8 cellular contexts compared by ENCODE assay signal in the genomic region with DNA sequence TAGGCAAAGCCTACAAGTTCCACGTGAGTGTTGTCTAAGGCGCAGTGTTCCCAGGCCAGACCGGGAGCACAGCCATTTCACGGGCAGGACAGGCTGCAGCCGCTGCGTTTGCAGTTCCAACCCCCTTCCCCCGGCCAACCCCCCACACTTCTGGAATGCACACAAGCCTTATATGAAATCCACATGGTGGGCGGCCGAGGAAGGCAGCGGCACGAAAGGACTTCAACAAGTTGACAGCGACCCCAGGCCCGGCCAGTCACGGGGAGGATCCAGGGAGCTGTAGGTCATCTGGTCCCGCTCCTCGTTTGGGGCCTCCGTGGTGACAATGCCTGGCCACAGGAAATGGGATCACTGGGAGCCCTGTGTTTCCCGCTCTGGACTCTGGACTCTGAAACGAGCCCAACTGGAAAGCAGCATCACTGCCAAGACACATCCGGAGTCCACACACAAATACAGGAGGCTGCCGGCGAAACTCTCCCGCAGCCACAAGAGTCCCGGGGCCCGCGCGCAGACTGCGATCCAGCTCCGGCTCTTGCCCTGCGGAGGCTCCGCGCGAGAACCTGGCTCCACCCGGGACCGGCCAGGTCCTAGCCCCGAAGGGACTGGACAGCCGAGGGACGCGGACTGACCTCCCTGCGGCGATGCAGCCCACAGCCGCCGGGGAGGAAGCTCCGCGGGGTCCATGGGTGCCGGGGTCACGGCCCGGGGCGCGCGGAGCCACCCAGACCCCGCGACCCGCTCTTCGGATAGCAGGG. TPM values are rescaled to one million over a fixed set of nuclear protein-coding genes. Genes with fewer than 3 reads are reported as not detected.
DNase-seq lines count a peak whose midpoint lies in the region; ATAC-seq and TF ChIP-seq lines count a peak whose summit lies in the region.

No MANE protein-coding gene starts in this region.

- H3K4me3 ChIP-seq in endodermal cell (ENCODE audit: low read length), result peak overlapping the region; percentile 80
- peak overlapping the region; percentile 72 to 74 for H3K4me3 ChIP-seq in tibial artery

- H3K36me3 ChIP-seq in endodermal cell (ENCODE audit: control insufficient read depth, insufficient read depth, low read length) (no peaks in the 10 kb centered on the region), tibial artery (peaks cover 0 to 5% (median 0%) of the 10 kb centered on the region in 3 donors)

- H3K27me3 ChIP-seq in endodermal cell (ENCODE audit: control insufficient read depth, insufficient read depth, low read length, poor library complexity, severe bottlenecking) (peaks cover 48% of the 10 kb centered on the region), tibial artery (no peaks in the 10 kb centered on the region)

- H3K9me3 ChIP-seq in endodermal cell (ENCODE audit: control insufficient read depth, low read length), result no peaks in the 10 kb centered on the region
- no peaks in the 10 kb centered on the region for H3K9me3 ChIP-seq in tibial artery

- peak; percentile 3 for ATAC-seq in GM21786 (IDR thresholded peaks at IDR 0.05; ENCODE audit: unreplicated experiment)
- no peak for ATAC-seq in memory B cell (ENCODE audit: low read depth)
- no peak for ATAC-seq in GM19351 (IDR thresholded peaks at IDR 0.05; ENCODE audit: unreplicated experiment)

- peaks cover 35% of the 10 kb centered on the region for H3K4me1 Mint-ChIP-seq in CD14-positive monocyte
- peaks cover 16% of the 10 kb centered on the region for H3K4me1 Mint-ChIP-seq in T-helper 2 cell treated with Interferon-gamma antibody and Interleukin-4, amounts not matched to agents 5 μg/mL and 100 μg/mL, for 36 hours (ENCODE audit: low read depth)
- no peaks in the 10 kb centered on the region for H3K4me1 Mint-ChIP-seq in endodermal cell
- H3K4me1 Mint-ChIP-seq in memory B cell, result peaks cover 11% of the 10 kb centered on the region

- peak overlapping the region; percentile 25 for H3K9ac ChIP-seq in endodermal cell (ENCODE audit: extremely low read depth, low read length, poor library complexity, severe bottlenecking)

- no peak for TF ChIP-seq CTCF in CD14-positive monocyte (IDR thresholded peaks at IDR 0.05)
- TF ChIP-seq CTCF in endodermal cell (conservative IDR thresholded peaks at IDR 0.05), result no peak
- no peak for TF ChIP-seq CTCF in tibial artery (IDR thresholded peaks at IDR 0.05)

- H3K27ac ChIP-seq in endodermal cell (ENCODE audit: low read depth, low read length), result no peak overlapping the region
- H3K27ac ChIP-seq in tibial artery, result peak overlapping the region; percentile 90 to 94

- peaks cover 21 to 43% (median 36%) of the 10 kb centered on the region in 3 donors for H3K27me3 Mint-ChIP-seq in CD14-positive monocyte (ENCODE audit: low read depth in 3 of 3)
- peaks cover 57% of the 10 kb centered on the region for H3K27me3 Mint-ChIP-seq in T-helper 2 cell treated with Interferon-gamma antibody and Interleukin-4, amounts not matched to agents 5 μg/mL and 100 μg/mL, for 36 hours (ENCODE audit: low read depth)
- peaks cover 53% of the 10 kb centered on the region for H3K27me3 Mint-ChIP-seq in endodermal cell (ENCODE audit: insufficient read depth)
- peaks cover 12% of the 10 kb centered on the region for H3K27me3 Mint-ChIP-seq in memory B cell

- H3K36me3 Mint-ChIP-seq in CD14-positive monocyte (peaks cover 12 to 15% of the 10 kb centered on the region in 2 donors), endodermal cell (ENCODE audit: low read depth) (no peaks in the 10 kb centered on the region), memory B cell (no peaks in the 10 kb centered on the region)
- H3K36me3 Mint-ChIP-seq in T-helper 2 cell treated with Interferon-gamma antibody and Interleukin-4, amounts not matched to agents 5 μg/mL and 100 μg/mL, for 36 hours (ENCODE audit: low read depth), result no peaks in the 10 kb centered on the region

- H3K4me3 Mint-ChIP-seq in CD14-positive monocyte, result peak overlapping the region; percentile 86 to 92
- peak overlapping the region; percentile 43 for H3K4me3 Mint-ChIP-seq in T-helper 2 cell treated with Interferon-gamma antibody and Interleukin-4, amounts not matched to agents 5 μg/mL and 100 μg/mL, for 36 hours
- H3K4me3 Mint-ChIP-seq in endodermal cell, result peak overlapping the region; percentile 65
- peak overlapping the region; percentile 46 for H3K4me3 Mint-ChIP-seq in memory B cell

- peak overlapping the region in 2 of 7 donors; percentile 54 to 63 for H3K27ac Mint-ChIP-seq in CD14-positive monocyte
- H3K27ac Mint-ChIP-seq in T-helper 2 cell treated with Interferon-gamma antibody and Interleukin-4, amounts not matched to agents 5 μg/mL and 100 μg/mL, for 36 hours, result no peak overlapping the region
- H3K27ac Mint-ChIP-seq in endodermal cell, result peak overlapping the region; percentile 17
- no peak overlapping the region for H3K27ac Mint-ChIP-seq in memory B cell

- intact Hi-C loops in CD14-positive monocyte (cut with micrococcal nuclease) (loop anchor here in 1 of 2 donors (5.0 kb wide), 1 partner anchor 33 kb away; no protein-coding TSS in a partner anchor), tibial artery (cut with DNase I; ENCODE audit: low total_unique reads) (no loop called here)

- H3K9me3 Mint-ChIP-seq in CD14-positive monocyte (peaks cover 0 to 5% (median 1%) of the 10 kb centered on the region in 7 donors), endodermal cell (no peaks in the 10 kb centered on the region), memory B cell (no peaks in the 10 kb centered on the region)
- H3K9me3 Mint-ChIP-seq in T-helper 2 cell treated with Interferon-gamma antibody and Interleukin-4, amounts not matched to agents 5 μg/mL and 100 μg/mL, for 36 hours, result no peaks in the 10 kb centered on the region

- H3K4me1 ChIP-seq in endodermal cell (ENCODE audit: control insufficient read depth, insufficient read depth, low read length) (no peaks in the 10 kb centered on the region), tibial artery (peaks cover 0 to 70% (median 36%) of the 10 kb centered on the region in 4 donors)

- 5 to 6% methylated on average over 32 to 55 of the region's 55 CpGs for WGBS in endodermal cell (ENCODE audit: insufficient coverage in 1 of 2, insufficient read length in 1 of 2), 2 experiments

- no peak for DNase-seq in CD14-positive monocyte (ENCODE audit: low spot score)
- DNase-seq in T-helper 2 cell treated with Interferon-gamma antibody and Interleukin-4, amounts not matched to agents 5 μg/mL and 100 μg/mL, for 36 hours (ENCODE audit: low spot score), result no peak
- peak; percentile 75 for DNase-seq in endodermal cell
- peak in 1 of 2 donors; percentile 26 for DNase-seq in memory B cell (ENCODE audit: low spot score in 2 of 2)
- peak; percentile 78 to 91 for DNase-seq in tibial artery
- DNase-seq in NCI-H345 (lab: John Stamatoyannopoulos, UW), result no peak

RNA-seq across cellular contexts. Expression of a gene that starts 0.8 kb away (rescaled TPM):
- 10 to 100 TPM in 1 of 2 donors, 1 to 10 TPM in 1; 6.8 to 14.4 TPM for polyA plus RNA-seq in CD14-positive monocyte
- total RNA-seq in endodermal cell, result 10 to 100 TPM; 12.7 to 18.3 TPM
- 23.4 TPM for polyA plus RNA-seq in endodermal cell (2013, experiment 1 of 2)
- polyA plus RNA-seq in endodermal cell (2013, experiment 2 of 2), result 22.2 TPM

Comparison
In these comparisons a context has a peak if more than half of its experiments do, and no peak if none do; other contexts are left out.
1. DNase-seq: peak in endodermal cell (single experiment) and tibial artery (2 of 2); none in CD14-positive monocyte (single experiment), T-helper 2 cell treated with Interferon-gamma antibody and Interleukin-4, amounts not matched to agents 5 μg/mL and 100 μg/mL, for 36 hours (single experiment) and NCI-H345 (single experiment).
2. Peak in every context shown above with its lines, with median percentiles within 50 percentile points of each other: H3K4me3 Mint-ChIP-seq.